1 cellular context compared by ENCODE assay signal in genomic region chr20:21303061-21303871, GRCh38.
TF ChIP-seq lines count a peak whose summit lies in the region.

Gene XRN2 (plus strand): TSS chr20:21303331. CDS start chr20:21303399, 68 bp downstream.

TF ChIP-seq in HepG2, 621 proteins besides CTCF, POLR2A, EP300 and RAD21 (continued from another document):
- TF ChIP-seq TFAP4 (IDR thresholded peaks at IDR 0.05; ENCODE audit: borderline replicate concordance, low read depth) (peak; percentile 99), MBNL3 (CRISPR knock-in tag; conservative IDR thresholded peaks at IDR 0.05) (no peak), POGZ (CRISPR knock-in tag; IDR thresholded peaks at IDR 0.05) (peak; percentile 82), ZNF597 (CRISPR knock-in tag; IDR thresholded peaks at IDR 0.05) (peak; percentile 42; the same call in 1 of the 2 replicates), KAT7 (CRISPR knock-in tag; IDR thresholded peaks at IDR 0.05; ENCODE audit: borderline replicate concordance) (peak; percentile 96), EEA1 (CRISPR knock-in tag; IDR thresholded peaks at IDR 0.05; ENCODE audit: borderline replicate concordance) (peak; percentile 97), SRSF9 (IDR thresholded peaks at IDR 0.05; ENCODE audit: borderline replicate concordance, insufficient read depth, low read depth, low read length, poor library complexity, severe bottlenecking) (no peak)
